ENCODE assay signal across 12 cellular contexts in the genomic region with DNA sequence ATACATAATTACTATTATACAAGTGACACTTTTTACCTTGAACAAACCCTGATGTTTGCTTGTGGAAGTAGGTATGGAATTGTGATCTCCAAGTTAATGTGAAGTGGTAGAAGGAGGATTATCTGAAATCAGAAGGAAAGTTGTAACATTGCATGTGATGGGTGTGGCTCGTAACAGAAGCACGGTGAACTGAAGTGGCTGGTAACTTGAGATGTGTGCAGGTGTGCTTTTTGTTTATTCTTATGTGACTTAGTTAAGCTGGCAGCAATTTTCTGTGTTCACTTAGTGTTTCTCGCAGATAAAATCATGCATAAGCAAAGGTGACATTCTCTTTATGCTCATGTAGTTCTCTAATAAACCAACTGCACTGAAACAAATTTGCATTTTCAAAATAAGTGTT.
DNase-seq lines count a peak whose midpoint lies in the region; ATAC-seq and TF ChIP-seq lines count a peak whose summit lies in the region.
"Had no signal": no experiment of that assay in that cellular context is flagged by ENCODE, and none has a peak within 500 bp of the region (broad histone marks: within the 10 kb centered on the region; RNA-seq: fewer than 3 reads in every experiment).

No MANE protein-coding gene starts in this region.

- H3K79me2 ChIP-seq in HCT116 (ENCODE audit: insufficient read depth, low read length) = no peaks in the 10 kb centered on the region

- intact Hi-C loops in HCT116 (cut with micrococcal nuclease) = no loop called here

- H3K4me1 ChIP-seq in HCT116 (ENCODE audit: control insufficient read depth in 1 of 2, insufficient read depth in 2 of 2, low read length in 2 of 2) = peaks cover 5 to 7% of the 10 kb centered on the region in 2 experiments; a peak in 3 of 4 replicates

- no peaks in the 10 kb centered on the region for H3K9me3 ChIP-seq in HCT116 (ENCODE audit: control insufficient read depth in 1 of 2, insufficient read depth in 1 of 2, low read depth in 1 of 2, low read length in 2 of 2)
- no peaks in the 10 kb centered on the region for H3K9me3 ChIP-seq in T-helper 17 cell (ENCODE audit: control insufficient read depth, low read length, poor library complexity, severe bottlenecking)
- H3K9me3 ChIP-seq: transverse colon had no signal

- peaks cover 8% of the 10 kb centered on the region for H3K36me3 Mint-ChIP-seq in T-helper 17 cell (ENCODE audit: low read depth)

- RAD21 ChIA-PET in HCT116 (lab: Charles Lee; ENCODE audit: low non-redundant PET in 1 of 2, low total read pairs in 2 of 2, uncharacterized antibody in 2 of 2, unreplicated experiment in 2 of 2) = no interaction called here

- no peak overlapping the region for H3K4me3 Mint-ChIP-seq in T-helper 17 cell
- H3K4me3 Mint-ChIP-seq: activated CD8-positive, alpha-beta T cell treated with anti-CD3 and anti-CD28 coated beads for 36 hours; activated T-helper 17 cell treated with anti-CD3 and anti-CD28 coated beads, Interleukin-2, amount 50 U/mL, for 72 hours had no signal

- no peaks in the 10 kb centered on the region for H4K20me1 ChIP-seq in HCT116 (ENCODE audit: insufficient read depth)

- H3K36me3 ChIP-seq in HCT116 (ENCODE audit: control insufficient read depth in 1 of 2, insufficient read depth in 2 of 2, low read length in 2 of 2) = no peaks in the 10 kb centered on the region
- H3K36me3 ChIP-seq: transverse colon had no signal

- peaks cover 30% of the 10 kb centered on the region for H3K4me1 Mint-ChIP-seq in T-helper 17 cell

- CTCF ChIA-PET in HCT116 (lab: Charles Lee) = no interaction called here

- TF ChIP-seq POLR2A in HCT116 (IDR thresholded peaks at IDR 0.05; ENCODE audit: borderline replicate concordance, extremely low read depth, insufficient read depth, insufficient read length) = no peak

- DNase-seq in COR-L47 (lab: John Stamatoyannopoulos, UW) (peak; percentile 24), HCT116 (ENCODE audit: low read depth, low spot score) (no peak), NCI-H2171 (lab: John Stamatoyannopoulos, UW) (peak; percentile 58), T-helper 17 cell (no peak), GM10266 (ENCODE audit: extremely low spot score) (no peak)
- DNase-seq: activated CD8-positive, alpha-beta T cell treated with anti-CD3 and anti-CD28 coated beads for 36 hours; transverse colon had no signal

- BruUV-seq in HCT116 (replicated peaks; lab: Mats Ljungman, UMichigan) = no TSS peak

- H3K9ac ChIP-seq in HCT116 (ENCODE audit: low read length) = no peak overlapping the region

- H3K27ac ChIP-seq in HCT116 (ENCODE audit: low read depth, low read length) = no peak overlapping the region
- H3K27ac ChIP-seq: transverse colon had no signal

- H3K4me3 ChIP-seq in HCT116 (replicated peaks in 1 of 2; ENCODE audit: low read depth in 1 of 2, low read length in 2 of 2) = no peak overlapping the region
- H3K4me3 ChIP-seq: transverse colon had no signal

- no peak for TF ChIP-seq RAD21 in HCT116 (IDR thresholded peaks at IDR 0.05; ENCODE audit: low read depth)

- no peaks in the 10 kb centered on the region for H3K9me2 ChIP-seq in HCT116 (ENCODE audit: insufficient read depth)

- TF ChIP-seq CTCF in HCT116 (IDR thresholded peaks at IDR 0.05 in 2 of 3, conservative IDR thresholded peaks at IDR 0.05 in 1 of 3; ENCODE audit: borderline replicate concordance in 1 of 3, insufficient read depth in 1 of 3, low read depth in 2 of 3, low read length in 2 of 3) (no peak), GM10266 (IDR thresholded peaks at IDR 0.05; ENCODE audit: control insufficient read depth, insufficient read depth, low read depth, missing control alignments) (no peak)

- POLR2A ChIA-PET in HCT116 (lab: Charles Lee) = no interaction called here

- peak overlapping the region; percentile 6; the same call in 1 of the 2 replicates for H3K4me2 ChIP-seq in HCT116 (ENCODE audit: low read length)

- H3K27me3 ChIP-seq in HCT116 (ENCODE audit: insufficient read depth, low read length) = no peaks in the 10 kb centered on the region
- H3K27me3 ChIP-seq: transverse colon had no signal

- peak overlapping the region; percentile 68 for H3K27ac Mint-ChIP-seq in T-helper 17 cell
- H3K27ac Mint-ChIP-seq: activated CD8-positive, alpha-beta T cell treated with anti-CD3 and anti-CD28 coated beads for 36 hours; activated T-helper 17 cell treated with anti-CD3 and anti-CD28 coated beads, Interleukin-2, amount 50 U/mL, for 72 hours had no signal

- ATAC-seq in HCT116 = no peak
- no peak for ATAC-seq in T-helper 17 cell
- ATAC-seq in GM21381 (IDR thresholded peaks at IDR 0.05; ENCODE audit: unreplicated experiment) = no peak
- ATAC-seq in HG03139 (IDR thresholded peaks at IDR 0.05; ENCODE audit: unreplicated experiment) = no peak
- no peak for ATAC-seq in GM21737 (IDR thresholded peaks at IDR 0.05; ENCODE audit: unreplicated experiment)
- ATAC-seq: activated CD8-positive, alpha-beta T cell treated with anti-CD3 and anti-CD28 coated beads for 36 hours; activated T-helper 17 cell treated with anti-CD3 and anti-CD28 coated beads, Interleukin-2, amount 50 U/mL, for 72 hours; HepG2 had no signal

- no peaks in the 10 kb centered on the region for H3K27me3 Mint-ChIP-seq in T-helper 17 cell
- H3K27me3 Mint-ChIP-seq: activated CD8-positive, alpha-beta T cell treated with anti-CD3 and anti-CD28 coated beads for 36 hours; activated T-helper 17 cell treated with anti-CD3 and anti-CD28 coated beads, Interleukin-2, amount 50 U/mL, for 72 hours had no signal

- H2AFZ ChIP-seq in HCT116 (ENCODE audit: low read depth, low read length, poor library complexity, severe bottlenecking) = no peak overlapping the region

TF ChIP-seq in HCT116, 20 proteins besides CTCF, POLR2A, EP300 and RAD21:
- TF ChIP-seq SP1 (IDR thresholded peaks at IDR 0.05; ENCODE audit: low read depth) (no peak), EZH2 (IDR thresholded peaks at IDR 0.05) (no peak), TCF7L2 (IDR thresholded peaks at IDR 0.05; ENCODE audit: borderline replicate concordance, extremely low read depth, insufficient read depth, insufficient read length) (no peak)
TF ChIP-seq in HCT116: peak in this region for 0.

Comparison
In these comparisons a context has a peak if more than half of its experiments do, and no peak if none do; other contexts are left out.
1. DNase-seq: peak in COR-L47 (single experiment) and NCI-H2171 (single experiment); none in HCT116 (single experiment), T-helper 17 cell (0 of 3) and GM10266 (single experiment).